ENCODE assay signal across 7 cellular contexts in the genomic region with DNA sequence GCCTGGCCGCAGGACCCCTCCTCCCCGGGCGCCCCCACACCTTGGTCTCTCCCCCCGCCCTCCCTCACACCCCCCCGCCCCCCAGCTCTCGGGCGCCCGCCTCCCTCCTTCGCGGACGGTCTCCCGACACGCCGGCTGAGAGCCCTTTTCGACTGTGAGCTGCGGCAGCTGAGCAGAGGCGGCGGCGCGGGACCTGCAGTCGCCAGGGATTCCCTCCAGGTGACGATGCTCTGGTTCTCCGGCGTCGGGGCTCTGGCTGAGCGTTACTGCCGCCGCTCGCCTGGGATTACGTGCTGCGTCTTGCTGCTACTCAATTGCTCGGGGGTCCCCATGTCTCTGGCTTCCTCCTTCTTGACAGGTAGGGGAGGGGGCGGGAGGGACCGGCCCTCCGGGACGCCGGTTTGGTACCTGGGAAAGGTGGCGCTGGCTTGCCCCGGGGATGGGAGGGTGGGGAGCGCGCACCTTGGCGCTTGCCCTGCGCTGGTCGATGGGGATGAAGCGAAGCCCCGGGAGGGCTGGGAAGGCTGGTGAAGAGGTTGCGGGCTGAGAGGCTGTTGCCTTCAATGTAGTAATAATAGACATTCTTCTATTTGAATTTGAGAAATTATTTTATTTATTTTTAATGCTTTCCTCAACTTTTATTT.
A peak's percentile ranks its signal among the peaks of the same experiment; 100 is the strongest.
DNase-seq lines count a peak whose midpoint lies in the region; ATAC-seq and TF ChIP-seq lines count a peak whose summit lies in the region.

Gene BMPER (plus strand): TSS at position 151 of the 644 bp plus-strand sequence. CDS start 75 bp downstream, at position 226.

- peak within 1 kb of the TSS; percentile 40 for H3K4me3 ChIP-seq in GM06990 (replicated peaks; ENCODE audit: low read depth, low read length)
- peak within 1 kb of the TSS; percentile 62 for H3K4me3 ChIP-seq in retinal pigment epithelial cell (ENCODE audit: low read length)

- no peaks in the 10 kb centered on the region for H3K36me3 ChIP-seq in GM06990 (ENCODE audit: control insufficient read depth, insufficient read depth, low read length)

- no peak for DNase-seq in GM06990 (ENCODE audit: extremely low read depth, insufficient read length)
- peak; percentile 69 to 78 for DNase-seq in NCI-H2081 (lab: John Stamatoyannopoulos, UW)
- DNase-seq in amniotic epithelial cell (ENCODE audit: low read depth): peak; percentile 9
- peak; percentile 37 for DNase-seq in hepatic stellate cell (ENCODE audit: low spot score)
- no peak for DNase-seq in retinal pigment epithelial cell (ENCODE audit: low read depth)
- DNase-seq in AML-193 (lab: John Stamatoyannopoulos, UW): no peak

- no peak for ATAC-seq in GM21515 (IDR thresholded peaks at IDR 0.05; ENCODE audit: unreplicated experiment)

- no peak for TF ChIP-seq CTCF in GM06990 (IDR thresholded peaks at IDR 0.05; ENCODE audit: insufficient read depth, low read length, poor library complexity, severe bottlenecking)
- no peak for TF ChIP-seq CTCF in retinal pigment epithelial cell (conservative IDR thresholded peaks at IDR 0.05; ENCODE audit: low read depth, low read length)

- H3K27me3 ChIP-seq in GM06990 (replicated peaks; ENCODE audit: control insufficient read depth, insufficient read depth, low read length): no peaks in the 10 kb centered on the region; the same call in 1 of the 2 replicates

Comparison
In these comparisons a context has a peak if more than half of its experiments do, and no peak if none do; other contexts are left out.
1. DNase-seq: peak in NCI-H2081 (2 of 2), amniotic epithelial cell (single experiment) and hepatic stellate cell (single experiment); none in GM06990 (single experiment), retinal pigment epithelial cell (single experiment) and AML-193 (0 of 2).